Comparison of ENCODE assay signal across 1 cellular context in genomic region chr11:73327812-73328364, GRCh38.
TF ChIP-seq lines count a peak whose summit lies in the region.

No MANE protein-coding gene starts in this region.

TF ChIP-seq in HCT116, 20 proteins besides CTCF, POLR2A, EP300 and RAD21 (continued from another document):
- no peak for TF ChIP-seq ZBTB33 (IDR thresholded peaks at IDR 0.05; ENCODE audit: extremely low read depth, insufficient replicate concordance, low read length)
- no peak for TF ChIP-seq CEBPB (IDR thresholded peaks at IDR 0.05; ENCODE audit: low read depth)
